Comparison of ENCODE assay signal across 15 cellular contexts in the genomic region with DNA sequence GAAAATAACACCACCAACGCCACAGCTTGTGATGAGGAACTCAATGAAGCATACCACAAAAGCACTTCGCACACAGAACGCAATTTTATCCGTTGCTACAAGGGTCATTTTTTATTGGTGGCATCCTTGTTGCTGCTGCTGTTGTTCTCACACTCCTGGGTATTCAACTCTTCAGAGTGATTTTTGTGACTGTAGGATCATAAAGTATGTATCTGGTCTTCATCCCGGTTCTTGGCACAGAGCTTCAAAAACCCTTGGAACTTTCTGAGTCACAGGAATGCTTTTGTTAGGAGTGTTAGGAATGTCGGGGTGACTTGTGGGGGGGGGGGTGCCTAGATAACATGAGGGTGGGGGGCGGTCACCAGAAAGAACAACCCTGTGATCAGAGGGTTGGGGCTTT.
A peak's percentile ranks its signal among the peaks of the same experiment; 100 is the strongest.
DNase-seq lines count a peak whose midpoint lies in the region; ATAC-seq and TF ChIP-seq lines count a peak whose summit lies in the region.
"Had no signal": no experiment of that assay in that cellular context is flagged by ENCODE, and none has a peak within 500 bp of the region (broad histone marks: within the 10 kb centered on the region; RNA-seq: fewer than 3 reads in every experiment).

No MANE protein-coding gene starts in this region.

- H3K4me3 ChIP-seq in foreskin fibroblast (ENCODE audit: low read depth in 1 of 2, low read length in 2 of 2) (no peak overlapping the region), uterus (no peak overlapping the region)
- H3K4me3 ChIP-seq: hepatocyte had no signal

- intact Hi-C loops in uterus (cut with DNase I; ENCODE audit: low total_unique reads) (no loop called here), sciatic nerve (cut with DNase I) (no loop called here)

- no peaks in the 10 kb centered on the region for H3K27me3 ChIP-seq in uterus
- H3K27me3 ChIP-seq: hepatocyte had no signal

- DNase-seq in NCI-H2107 treated with DMSO at 0.1 percent for 48 hours (lab: John Stamatoyannopoulos, UW; ENCODE audit: unreplicated experiment), result peak; percentile 44
- DNase-seq in NCI-H2107 (lab: John Stamatoyannopoulos, UW), result no peak
- DNase-seq in foreskin fibroblast, result peak; percentile 13 to 51
- DNase-seq in uterus, result peak in 1 of 2 donors; percentile 73
- DNase-seq in iPS-NIHi7 (ENCODE audit: extremely low spot score), result no peak
- DNase-seq in sciatic nerve (ENCODE audit: low spot score), result no peak
- DNase-seq: activated CD4-positive, alpha-beta T cell treated with anti-CD3 and anti-CD28 coated beads for 4 hours; CD4-positive, CD25-positive, alpha-beta regulatory T cell; NCI-H1105; nephron progenitor cell; stimulated activated CD4-positive, alpha-beta T cell treated with anti-CD3 and anti-CD28 coated beads, Interleukin-15, amount 100 ng/mL, for 24 hours had no signal

- H3K4me1 ChIP-seq in uterus, result peaks cover 7 to 10% of the 10 kb centered on the region in 2 donors

- H3K36me3 ChIP-seq in uterus, result no peaks in the 10 kb centered on the region

- ATAC-seq in GM21737 (IDR thresholded peaks at IDR 0.05; ENCODE audit: unreplicated experiment) (no peak), sciatic nerve (no peak)
- ATAC-seq: stimulated activated effector memory CD8-positive, alpha-beta T cell treated with anti-CD3 and anti-CD28 coated beads, Interleukin-12 subunit alpha, Interleukin-12 subunit beta, amount 100 ng/mL, for 72 hours had no signal

- H3K9me3 ChIP-seq in uterus, result no peaks in the 10 kb centered on the region

- H3K27ac ChIP-seq in VCaP (peak overlapping the region; percentile 84), uterus (peak overlapping the region; percentile 89 to 99)
- H3K27ac ChIP-seq: hepatocyte had no signal

- no peak for TF ChIP-seq POLR2A in uterus (IDR thresholded peaks at IDR 0.05)

- TF ChIP-seq CTCF in VCaP (conservative IDR thresholded peaks at IDR 0.05) (no peak), foreskin fibroblast (IDR thresholded peaks at IDR 0.05; ENCODE audit: low read depth, low read length) (no peak), uterus (IDR thresholded peaks at IDR 0.05) (no peak)

Comparison
In these comparisons a context has a peak if more than half of its experiments do, and no peak if none do; other contexts are left out.
1. DNase-seq: peak in NCI-H2107 treated with DMSO at 0.1 percent for 48 hours (single experiment) and foreskin fibroblast (2 of 2); none in NCI-H2107 (single experiment), iPS-NIHi7 (single experiment) and sciatic nerve (single experiment).